Comparison of ENCODE assay signal across 11 cellular contexts in the genomic region with DNA sequence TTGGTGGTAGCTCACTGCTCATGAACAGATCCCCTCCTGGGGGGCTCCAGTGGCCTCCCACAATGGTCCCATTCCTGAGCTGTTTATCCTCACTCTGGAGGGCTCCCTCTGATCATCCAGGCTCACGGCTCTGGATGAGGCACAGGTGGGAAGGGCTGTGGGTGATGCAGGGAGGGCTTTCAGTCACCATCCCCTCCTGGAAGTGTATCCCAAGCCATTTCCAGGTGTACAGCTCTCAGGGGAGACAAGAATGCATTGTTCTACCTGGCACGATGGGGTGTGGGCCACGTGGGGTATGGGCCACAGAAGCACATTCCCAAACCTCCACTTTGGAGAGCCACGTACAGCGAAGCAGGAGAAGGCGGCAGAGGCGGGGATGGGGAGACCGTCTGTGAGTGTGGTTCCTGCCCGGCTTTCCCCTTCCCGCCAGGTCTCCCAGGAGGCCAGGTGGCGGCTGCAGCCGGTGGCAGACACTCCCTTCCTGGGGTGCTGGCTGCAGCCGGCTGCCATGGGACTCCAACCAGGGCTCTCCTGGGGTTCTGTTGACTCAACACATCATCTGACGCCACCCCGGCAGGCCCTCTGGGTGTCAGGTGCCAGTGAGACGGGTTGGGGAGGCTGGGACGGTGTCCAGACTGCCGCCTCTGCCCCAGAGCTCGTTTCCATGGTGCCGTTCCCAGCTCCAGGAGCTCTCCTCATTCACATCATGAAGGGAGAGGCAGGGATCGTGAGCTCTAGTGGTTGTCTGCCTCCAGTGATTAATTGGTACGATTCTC.
DNase-seq lines count a peak whose midpoint lies in the region; ATAC-seq and TF ChIP-seq lines count a peak whose summit lies in the region.
"Had no signal": no experiment of that assay in that cellular context is flagged by ENCODE, and none has a peak within 500 bp of the region (broad histone marks: within the 10 kb centered on the region; RNA-seq: fewer than 3 reads in every experiment).

No MANE protein-coding gene starts in this region.

- BruUV-seq in MCF 10A (replicated peaks; lab: Mats Ljungman, UMichigan): no TSS peak

- H3K9me3 Mint-ChIP-seq in MCF 10A (ENCODE audit: unreplicated experiment): no peaks in the 10 kb centered on the region
- H3K9me3 Mint-ChIP-seq in activated CD4-positive, alpha-beta memory T cell treated with anti-CD3 and anti-CD28 coated beads, Interleukin-2, amount 10 ng/mL, durations not matched to agents 7 days and 5 days: no peaks in the 10 kb centered on the region
- no peaks in the 10 kb centered on the region for H3K9me3 Mint-ChIP-seq in activated CD8-positive, alpha-beta T cell treated with anti-CD3 and anti-CD28 coated beads for 36 hours
- H3K9me3 Mint-ChIP-seq: central memory CD8-positive, alpha-beta T cell had no signal

- CTCF ChIA-PET in MCF 10A (lab: Yijun Ruan, JAX): interaction anchor here (0.6 to 2.3 kb wide), 11 partner anchors 15 to 184 kb away, joined by 3 to 13 read pairs (median 3); no protein-coding TSS in a partner anchor
- CTCF ChIA-PET in activated CD4-positive, alpha-beta memory T cell treated with anti-CD3 and anti-CD28 coated beads, Interleukin-2, amount 10 ng/mL, durations not matched to agents 7 days and 5 days (lab: Charles Lee): interaction anchor here (0.5 kb wide), 2 partner anchors 327 to 434 kb away, joined by 3 read pairs; no protein-coding TSS in a partner anchor
- CTCF ChIA-PET in activated CD8-positive, alpha-beta T cell treated with anti-CD3 and anti-CD28 coated beads for 36 hours (lab: Charles Lee): interaction anchor here (0.7 to 0.8 kb wide), 2 partner anchors 12 to 58 kb away, joined by 3 read pairs; no protein-coding TSS in a partner anchor

- H3K27ac Mint-ChIP-seq in MCF 10A (ENCODE audit: low read depth, unreplicated experiment): peak overlapping the region; percentile 99
- no peak overlapping the region for H3K27ac Mint-ChIP-seq in activated CD4-positive, alpha-beta memory T cell treated with anti-CD3 and anti-CD28 coated beads, Interleukin-2, amount 10 ng/mL, durations not matched to agents 7 days and 5 days
- H3K27ac Mint-ChIP-seq in activated CD8-positive, alpha-beta T cell treated with anti-CD3 and anti-CD28 coated beads for 36 hours: no peak overlapping the region
- H3K27ac Mint-ChIP-seq: activated CD8-positive, alpha-beta T cell treated with anti-CD3 and anti-CD28 coated beads, Interleukin-2, amount 10 ng/mL, durations not matched to agents 7 days and 5 days; progenitor cell of endocrine pancreas had no signal

- H3K27me3 Mint-ChIP-seq in MCF 10A (ENCODE audit: insufficient read depth, unreplicated experiment): no peaks in the 10 kb centered on the region
- no peaks in the 10 kb centered on the region for H3K27me3 Mint-ChIP-seq in activated CD4-positive, alpha-beta memory T cell treated with anti-CD3 and anti-CD28 coated beads, Interleukin-2, amount 10 ng/mL, durations not matched to agents 7 days and 5 days
- no peaks in the 10 kb centered on the region for H3K27me3 Mint-ChIP-seq in activated CD8-positive, alpha-beta T cell treated with anti-CD3 and anti-CD28 coated beads for 36 hours
- H3K27me3 Mint-ChIP-seq: central memory CD8-positive, alpha-beta T cell had no signal

- no peak for ATAC-seq in GM19328 (IDR thresholded peaks at IDR 0.05; ENCODE audit: unreplicated experiment)
- ATAC-seq in activated CD8-positive, alpha-beta T cell treated with anti-CD3 and anti-CD28 coated beads for 36 hours: no peak
- ATAC-seq: activated CD8-positive, alpha-beta T cell treated with anti-CD3 and anti-CD28 coated beads, Interleukin-2, amount 10 ng/mL, durations not matched to agents 7 days and 5 days had no signal

- no peaks in the 10 kb centered on the region for H3K36me3 Mint-ChIP-seq in MCF 10A (ENCODE audit: insufficient read depth, unreplicated experiment)
- no peaks in the 10 kb centered on the region for H3K36me3 Mint-ChIP-seq in activated CD4-positive, alpha-beta memory T cell treated with anti-CD3 and anti-CD28 coated beads, Interleukin-2, amount 10 ng/mL, durations not matched to agents 7 days and 5 days (ENCODE audit: low read depth)
- H3K36me3 Mint-ChIP-seq in activated CD8-positive, alpha-beta T cell treated with anti-CD3 and anti-CD28 coated beads for 36 hours (ENCODE audit: low read depth): no peaks in the 10 kb centered on the region

- H3K4me1 Mint-ChIP-seq in MCF 10A (ENCODE audit: insufficient read depth, unreplicated experiment): peaks cover 41% of the 10 kb centered on the region
- no peaks in the 10 kb centered on the region for H3K4me1 Mint-ChIP-seq in activated CD4-positive, alpha-beta memory T cell treated with anti-CD3 and anti-CD28 coated beads, Interleukin-2, amount 10 ng/mL, durations not matched to agents 7 days and 5 days
- H3K4me1 Mint-ChIP-seq in activated CD8-positive, alpha-beta T cell treated with anti-CD3 and anti-CD28 coated beads for 36 hours (ENCODE audit: low read depth): peaks cover under 1% of the 10 kb centered on the region
- H3K4me1 Mint-ChIP-seq: central memory CD8-positive, alpha-beta T cell had no signal

- no peak for TF ChIP-seq CTCF in MCF 10A (IDR thresholded peaks at IDR 0.05; ENCODE audit: unreplicated experiment)
- TF ChIP-seq CTCF in activated CD8-positive, alpha-beta T cell treated with anti-CD3 and anti-CD28 coated beads for 36 hours (IDR thresholded peaks at IDR 0.05): no peak

- POLR2A ChIA-PET in MCF 10A (lab: Yijun Ruan, JAX): interaction anchor here (0.6 to 4.1 kb wide), 14 partner anchors 8 to 230 kb away, joined by 3 to 80 read pairs (median 6); a partner anchor contains a TSS
- POLR2A ChIA-PET in activated CD4-positive, alpha-beta memory T cell treated with anti-CD3 and anti-CD28 coated beads, Interleukin-2, amount 10 ng/mL, durations not matched to agents 7 days and 5 days (lab: Charles Lee): no interaction called here
- POLR2A ChIA-PET in activated CD8-positive, alpha-beta T cell treated with anti-CD3 and anti-CD28 coated beads for 36 hours (lab: Charles Lee): no interaction called here

- intact Hi-C loops in MCF 10A (cut with micrococcal nuclease): loop anchor here (2.0 to 5.0 kb wide), 2 partner anchors 58 to 63 kb away; no protein-coding TSS in a partner anchor
- intact Hi-C loops in activated CD8-positive, alpha-beta T cell treated with anti-CD3 and anti-CD28 coated beads for 36 hours (cut with micrococcal nuclease): no loop called here

- H3K4me3 Mint-ChIP-seq in MCF 10A (ENCODE audit: unreplicated experiment): peak overlapping the region; percentile 5
- no peak overlapping the region for H3K4me3 Mint-ChIP-seq in activated CD4-positive, alpha-beta memory T cell treated with anti-CD3 and anti-CD28 coated beads, Interleukin-2, amount 10 ng/mL, durations not matched to agents 7 days and 5 days
- H3K4me3 Mint-ChIP-seq in activated CD8-positive, alpha-beta T cell treated with anti-CD3 and anti-CD28 coated beads for 36 hours: no peak overlapping the region
- H3K4me3 Mint-ChIP-seq: activated CD8-positive, alpha-beta T cell treated with anti-CD3 and anti-CD28 coated beads, Interleukin-2, amount 10 ng/mL, durations not matched to agents 7 days and 5 days; central memory CD8-positive, alpha-beta T cell had no signal

- DNase-seq in ACHN (peak; percentile 87), NCI-H2029 (lab: John Stamatoyannopoulos, UW) (peak; percentile 65), MCF 10A (ENCODE audit: unreplicated experiment) (peak; percentile 95), left kidney (ENCODE audit: low read depth, low spot score) (peak; percentile 73), OCI-M1 (lab: John Stamatoyannopoulos, UW) (no peak)
- no peak for DNase-seq in activated CD4-positive, alpha-beta memory T cell treated with anti-CD3 and anti-CD28 coated beads, Interleukin-2, amount 10 ng/mL, durations not matched to agents 7 days and 5 days
- DNase-seq in activated CD8-positive, alpha-beta T cell treated with anti-CD3 and anti-CD28 coated beads for 36 hours: no peak
- DNase-seq: activated CD8-positive, alpha-beta T cell treated with anti-CD3 and anti-CD28 coated beads, Interleukin-2, amount 10 ng/mL, durations not matched to agents 7 days and 5 days had no signal

- in situ Hi-C loops in ACHN (cut with HindIII; ENCODE audit: low pct_ligation_motif_present, low pct_unique_long_range_greater_than_20kb, low sequenced_read_pairs): no loop called here

Comparison
In these comparisons a context has a peak if more than half of its experiments do, and no peak if none do; other contexts are left out.
1. DNase-seq: peak in ACHN (single experiment), NCI-H2029 (single experiment), MCF 10A (single experiment) and left kidney (single experiment); none in activated CD4-positive, alpha-beta memory T cell treated with anti-CD3 and anti-CD28 coated beads, Interleukin-2, amount 10 ng/mL, durations not matched to agents 7 days and 5 days (single experiment), activated CD8-positive, alpha-beta T cell treated with anti-CD3 and anti-CD28 coated beads for 36 hours (single experiment) and OCI-M1 (single experiment).